In genomic region chr16:85688586-85689284, GRCh38 we compare ENCODE assay signal across 8 cellular contexts. TPM values are rescaled to one million over a fixed set of nuclear protein-coding genes. Genes with fewer than 3 reads are reported as not detected.
A peak's percentile ranks its signal among the peaks of the same experiment; 100 is the strongest.
DNase-seq lines count a peak whose midpoint lies in the region; ATAC-seq and TF ChIP-seq lines count a peak whose summit lies in the region.

Gene GINS2, minus strand, starts transcription at chr16:85688954. Its CDS starts 56 bp downstream, at chr16:85688898.

- intact Hi-C loops in left cardiac atrium (cut with DNase I), result no loop called here
- intact Hi-C loops in posterior vena cava (cut with DNase I), result no loop called here
- intact Hi-C loops in upper lobe of right lung (cut with DNase I), result no loop called here

- H3K36me3 ChIP-seq in adipocyte (ENCODE audit: control insufficient read depth, insufficient read depth, low read length, severe bottlenecking) (no peaks in the 10 kb centered on the region), upper lobe of right lung (no peaks in the 10 kb centered on the region)

- DNase-seq in NCI-H1105 treated with DMSO at 0.1 percent for 48 hours (lab: John Stamatoyannopoulos, UW), result peak; percentile 76
- peak; percentile 86 for DNase-seq in T follicular helper cell (ENCODE audit: low read depth)
- DNase-seq in adipocyte (ENCODE audit: low read depth), result peak; percentile 95
- DNase-seq in left cardiac atrium, result peak; percentile 93
- peak; percentile 96 for DNase-seq in posterior vena cava (ENCODE audit: low spot score)
- DNase-seq in upper lobe of right lung, result peak; percentile 97

- peak within 1 kb of the TSS; percentile 72 for H3K9ac ChIP-seq in adipocyte (ENCODE audit: low read length)

- peak within 1 kb of the TSS; percentile 84 for H3K4me3 ChIP-seq in GM12875 (ENCODE audit: low read depth, low read length)
- peak within 1 kb of the TSS; percentile 86 for H3K4me3 ChIP-seq in adipocyte (ENCODE audit: low read length)
- peak within 1 kb of the TSS; percentile 59 for H3K4me3 ChIP-seq in upper lobe of right lung

- H3K9me3 ChIP-seq in adipocyte (ENCODE audit: control insufficient read depth, low read length), result no peaks in the 10 kb centered on the region
- H3K9me3 ChIP-seq in upper lobe of right lung, result no peaks in the 10 kb centered on the region

- H3K27me3 ChIP-seq in adipocyte (replicated peaks; ENCODE audit: control insufficient read depth, insufficient read depth, low read length) (peaks cover 23% of the 10 kb centered on the region), upper lobe of right lung (no peaks in the 10 kb centered on the region)

- H3K4me1 ChIP-seq in adipocyte (ENCODE audit: control insufficient read depth, insufficient read depth, low read length) (no peaks in the 10 kb centered on the region), upper lobe of right lung (peaks cover 11% of the 10 kb centered on the region)

- no peak for TF ChIP-seq CTCF in GM12875 (IDR thresholded peaks at IDR 0.05; ENCODE audit: borderline replicate concordance, insufficient read depth, low read depth, low read length)
- TF ChIP-seq CTCF in upper lobe of right lung (IDR thresholded peaks at IDR 0.05), result no peak

- ATAC-seq in HG02642 (IDR thresholded peaks at IDR 0.05; ENCODE audit: poor library complexity, unreplicated experiment) (peak; percentile 97), left cardiac atrium (peak; percentile 100), upper lobe of right lung (peak; percentile 100)

- H3K27ac ChIP-seq in upper lobe of right lung, result no peak within 1 kb of the TSS

RNA-seq across cellular contexts. Expression of gene GINS2, which starts in this region (rescaled TPM):
- total RNA-seq in left cardiac atrium (1 to 10 TPM; 1.2 to 2.4 TPM), posterior vena cava (under 1 TPM; 0.19 to 0.56 TPM), upper lobe of right lung (0.46 TPM)

Comparison
In these comparisons a context has a peak if more than half of its experiments do, and no peak if none do; other contexts are left out.
1. Peak in DNase-seq in posterior vena cava; RNA of the gene not detected or under 1 TPM.
2. Peak in DNase-seq, ATAC-seq and H3K4me3 ChIP-seq in upper lobe of right lung; RNA of the gene not detected or under 1 TPM.